1 cellular context compared by ENCODE assay signal in the genomic region with DNA sequence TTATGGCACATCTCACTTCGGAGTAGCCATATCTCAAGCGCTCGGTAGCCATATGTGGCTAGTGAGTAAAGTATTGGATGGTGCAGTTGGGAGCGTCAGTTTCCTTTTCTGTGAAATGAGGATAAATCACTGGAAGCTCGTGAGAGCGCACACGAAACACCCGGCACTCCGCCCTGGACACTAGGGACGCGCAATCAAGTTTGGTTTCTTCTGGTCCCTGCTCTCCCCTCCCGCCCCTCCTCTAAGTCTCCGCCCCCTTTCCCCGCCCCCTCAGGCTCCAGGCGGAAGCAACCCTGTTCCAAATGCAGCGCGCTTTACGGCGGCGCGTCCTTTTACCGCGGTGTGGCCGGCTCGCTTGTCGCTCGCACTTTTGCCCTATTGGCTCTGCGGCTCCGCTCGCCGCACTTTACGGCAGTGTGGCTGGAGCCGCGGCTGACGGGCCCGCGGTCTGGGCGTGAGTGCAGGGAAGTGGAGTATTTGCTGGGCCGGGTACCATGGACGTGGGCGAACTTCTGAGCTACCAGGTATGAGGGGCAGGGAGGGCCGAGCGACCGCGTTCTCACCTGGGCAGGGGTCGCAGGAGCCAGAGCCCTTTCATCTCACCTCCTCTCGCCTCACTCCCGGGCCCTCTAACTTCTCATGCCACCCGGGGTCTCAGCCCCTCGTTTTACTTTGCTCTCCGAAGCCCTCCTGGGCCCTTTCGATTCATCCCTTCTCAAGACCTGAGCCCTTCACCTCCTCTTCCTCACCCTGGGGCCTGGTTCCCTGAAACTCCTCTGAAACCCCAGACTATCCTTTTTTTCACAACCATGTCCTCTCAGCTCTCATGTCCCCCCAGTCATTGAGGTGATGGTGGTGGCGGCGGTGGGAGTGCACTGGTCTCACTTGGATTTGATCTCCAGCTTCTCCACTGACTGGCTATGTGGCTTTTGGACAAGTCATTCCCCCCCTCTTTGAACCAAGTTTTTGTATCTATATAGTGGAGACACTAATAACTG.
TF ChIP-seq lines count a peak whose summit lies in the region.

Gene CTNNBL1, plus strand, starts transcription at position 402 of the 998 bp plus-strand sequence. Its CDS starts 93 bp downstream, at position 495.

TF ChIP-seq in HEK293, 187 proteins besides CTCF, POLR2A, EP300 and RAD21 (continued from another document and continues in another):
- TF ChIP-seq ZNF175 (tag by site-specific recombination; IDR thresholded peaks at IDR 0.05) (no peak), ZBTB1 (tag by site-specific recombination; IDR thresholded peaks at IDR 0.05) (no peak), ZNF768 (tag by site-specific recombination; IDR thresholded peaks at IDR 0.05) (no peak), SP2 (tag by site-specific recombination; IDR thresholded peaks at IDR 0.05) (peak; percentile 85), ZNF521 (tag by site-specific recombination; IDR thresholded peaks at IDR 0.05) (no peak), TCF7L2 (IDR thresholded peaks at IDR 0.05; ENCODE audit: borderline replicate concordance, low read depth, low read length) (no peak), BCL11B (tag by site-specific recombination; IDR thresholded peaks at IDR 0.05; ENCODE audit: low read depth) (no peak), ZNF366 (tag by site-specific recombination; conservative IDR thresholded peaks at IDR 0.05) (no peak), REST (tag by site-specific recombination; IDR thresholded peaks at IDR 0.05) (peak; percentile 64), ZBTB17 (tag by site-specific recombination; IDR thresholded peaks at IDR 0.05) (peak; percentile 54; the same call in 1 of the 2 replicates), ZNF23 (tag by site-specific recombination; IDR thresholded peaks at IDR 0.05; ENCODE audit: borderline replicate concordance) (no peak), ZBTB7A (tag by site-specific recombination; IDR thresholded peaks at IDR 0.05; ENCODE audit: low read depth) (peak; percentile 52; the same call in 1 of the 2 replicates), ZNF623 (tag by site-specific recombination; IDR thresholded peaks at IDR 0.05) (0 out of 2 replicates have a peak, but pooled peaks have one; percentile 17), ZNF791 (tag by site-specific recombination; IDR thresholded peaks at IDR 0.05) (no peak), ZNF391 (tag by site-specific recombination; IDR thresholded peaks at IDR 0.05; ENCODE audit: borderline replicate concordance, low read depth) (no peak), ZSCAN16 (tag by site-specific recombination; IDR thresholded peaks at IDR 0.05) (no peak), ZNF398 (tag by site-specific recombination; IDR thresholded peaks at IDR 0.05) (no peak), ZNF341 (tag by site-specific recombination; IDR thresholded peaks at IDR 0.05; ENCODE audit: low read depth) (peak; percentile 67), ZBTB6 (tag by site-specific recombination; IDR thresholded peaks at IDR 0.05) (no peak), ZNF561 (tag by site-specific recombination; IDR thresholded peaks at IDR 0.05; ENCODE audit: borderline replicate concordance) (no peak), ZNF335 (tag by site-specific recombination; conservative IDR thresholded peaks at IDR 0.05) (peak; percentile 47), ZNF596 (tag by site-specific recombination; IDR thresholded peaks at IDR 0.05) (no peak), ZNF501 (tag by site-specific recombination; IDR thresholded peaks at IDR 0.05) (0 out of 2 replicates have a peak, but pooled peaks have one; percentile 58), KLF16 (tag by site-specific recombination; IDR thresholded peaks at IDR 0.05) (peak; percentile 63), ZNF704 (tag by site-specific recombination; IDR thresholded peaks at IDR 0.05) (no peak), ZNF529 (tag by site-specific recombination; IDR thresholded peaks at IDR 0.05; ENCODE audit: insufficient replicate concordance) (no peak), ZNF202 (tag by site-specific recombination; IDR thresholded peaks at IDR 0.05; ENCODE audit: borderline replicate concordance) (no peak)
- TF ChIP-seq, protein P1, sequence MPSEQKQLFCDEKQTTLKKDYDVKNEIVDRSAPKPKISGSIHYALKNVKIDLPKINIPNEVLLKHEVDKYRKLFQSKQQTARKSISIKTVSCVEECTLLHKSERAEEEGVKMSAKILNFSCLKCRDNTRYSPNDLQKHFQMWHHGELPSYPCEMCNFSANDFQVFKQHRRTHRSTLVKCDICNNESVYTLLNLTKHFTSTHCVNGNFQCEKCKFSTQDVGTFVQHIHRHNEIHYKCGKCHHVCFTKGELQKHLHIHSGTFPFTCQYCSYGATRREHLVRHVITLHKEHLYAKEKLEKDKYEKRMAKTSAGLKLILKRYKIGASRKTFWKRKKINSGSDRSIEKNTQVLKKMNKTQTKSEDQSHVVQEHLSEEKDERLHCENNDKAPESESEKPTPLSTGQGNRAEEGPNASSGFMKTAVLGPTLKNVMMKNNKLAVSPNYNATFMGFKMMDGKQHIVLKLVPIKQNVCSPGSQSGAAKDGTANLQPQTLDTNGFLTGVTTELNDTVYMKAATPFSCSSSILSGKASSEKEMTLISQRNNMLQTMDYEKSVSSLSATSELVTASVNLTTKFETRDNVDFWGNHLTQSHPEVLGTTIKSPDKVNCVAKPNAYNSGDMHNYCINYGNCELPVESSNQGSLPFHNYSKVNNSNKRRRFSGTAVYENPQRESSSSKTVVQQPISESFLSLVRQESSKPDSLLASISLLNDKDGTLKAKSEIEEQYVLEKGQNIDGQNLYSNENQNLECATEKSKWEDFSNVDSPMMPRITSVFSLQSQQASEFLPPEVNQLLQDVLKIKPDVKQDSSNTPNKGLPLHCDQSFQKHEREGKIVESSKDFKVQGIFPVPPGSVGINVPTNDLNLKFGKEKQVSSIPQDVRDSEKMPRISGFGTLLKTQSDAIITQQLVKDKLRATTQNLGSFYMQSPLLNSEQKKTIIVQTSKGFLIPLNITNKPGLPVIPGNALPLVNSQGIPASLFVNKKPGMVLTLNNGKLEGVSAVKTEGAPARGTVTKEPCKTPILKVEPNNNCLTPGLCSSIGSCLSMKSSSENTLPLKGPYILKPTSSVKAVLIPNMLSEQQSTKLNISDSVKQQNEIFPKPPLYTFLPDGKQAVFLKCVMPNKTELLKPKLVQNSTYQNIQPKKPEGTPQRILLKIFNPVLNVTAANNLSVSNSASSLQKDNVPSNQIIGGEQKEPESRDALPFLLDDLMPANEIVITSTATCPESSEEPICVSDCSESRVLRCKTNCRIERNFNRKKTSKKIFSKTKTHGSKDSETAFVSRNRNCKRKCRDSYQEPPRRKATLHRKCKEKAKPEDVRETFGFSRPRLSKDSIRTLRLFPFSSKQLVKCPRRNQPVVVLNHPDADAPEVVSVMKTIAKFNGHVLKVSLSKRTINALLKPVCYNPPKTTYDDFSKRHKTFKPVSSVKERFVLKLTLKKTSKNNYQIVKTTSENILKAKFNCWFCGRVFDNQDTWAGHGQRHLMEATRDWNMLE (tag by site-specific recombination; conservative IDR thresholded peaks at IDR 0.05; ENCODE audit: low read depth) = no peak
- TF ChIP-seq, protein P2, sequence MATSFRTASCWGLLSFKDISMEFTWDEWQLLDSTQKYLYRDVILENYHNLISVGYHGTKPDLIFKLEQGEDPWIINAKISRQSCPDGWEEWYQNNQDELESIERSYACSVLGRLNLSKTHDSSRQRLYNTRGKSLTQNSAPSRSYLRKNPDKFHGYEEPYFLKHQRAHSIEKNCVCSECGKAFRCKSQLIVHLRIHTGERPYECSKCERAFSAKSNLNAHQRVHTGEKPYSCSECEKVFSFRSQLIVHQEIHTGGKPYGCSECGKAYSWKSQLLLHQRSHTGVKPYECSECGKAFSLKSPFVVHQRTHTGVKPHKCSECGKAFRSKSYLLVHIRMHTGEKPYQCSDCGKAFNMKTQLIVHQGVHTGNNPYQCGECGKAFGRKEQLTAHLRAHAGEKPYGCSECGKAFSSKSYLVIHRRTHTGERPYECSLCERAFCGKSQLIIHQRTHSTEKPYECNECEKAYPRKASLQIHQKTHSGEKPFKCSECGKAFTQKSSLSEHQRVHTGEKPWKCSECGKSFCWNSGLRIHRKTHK (tag by site-specific recombination; IDR thresholded peaks at IDR 0.05) = no peak
- TF ChIP-seq, protein P3, sequence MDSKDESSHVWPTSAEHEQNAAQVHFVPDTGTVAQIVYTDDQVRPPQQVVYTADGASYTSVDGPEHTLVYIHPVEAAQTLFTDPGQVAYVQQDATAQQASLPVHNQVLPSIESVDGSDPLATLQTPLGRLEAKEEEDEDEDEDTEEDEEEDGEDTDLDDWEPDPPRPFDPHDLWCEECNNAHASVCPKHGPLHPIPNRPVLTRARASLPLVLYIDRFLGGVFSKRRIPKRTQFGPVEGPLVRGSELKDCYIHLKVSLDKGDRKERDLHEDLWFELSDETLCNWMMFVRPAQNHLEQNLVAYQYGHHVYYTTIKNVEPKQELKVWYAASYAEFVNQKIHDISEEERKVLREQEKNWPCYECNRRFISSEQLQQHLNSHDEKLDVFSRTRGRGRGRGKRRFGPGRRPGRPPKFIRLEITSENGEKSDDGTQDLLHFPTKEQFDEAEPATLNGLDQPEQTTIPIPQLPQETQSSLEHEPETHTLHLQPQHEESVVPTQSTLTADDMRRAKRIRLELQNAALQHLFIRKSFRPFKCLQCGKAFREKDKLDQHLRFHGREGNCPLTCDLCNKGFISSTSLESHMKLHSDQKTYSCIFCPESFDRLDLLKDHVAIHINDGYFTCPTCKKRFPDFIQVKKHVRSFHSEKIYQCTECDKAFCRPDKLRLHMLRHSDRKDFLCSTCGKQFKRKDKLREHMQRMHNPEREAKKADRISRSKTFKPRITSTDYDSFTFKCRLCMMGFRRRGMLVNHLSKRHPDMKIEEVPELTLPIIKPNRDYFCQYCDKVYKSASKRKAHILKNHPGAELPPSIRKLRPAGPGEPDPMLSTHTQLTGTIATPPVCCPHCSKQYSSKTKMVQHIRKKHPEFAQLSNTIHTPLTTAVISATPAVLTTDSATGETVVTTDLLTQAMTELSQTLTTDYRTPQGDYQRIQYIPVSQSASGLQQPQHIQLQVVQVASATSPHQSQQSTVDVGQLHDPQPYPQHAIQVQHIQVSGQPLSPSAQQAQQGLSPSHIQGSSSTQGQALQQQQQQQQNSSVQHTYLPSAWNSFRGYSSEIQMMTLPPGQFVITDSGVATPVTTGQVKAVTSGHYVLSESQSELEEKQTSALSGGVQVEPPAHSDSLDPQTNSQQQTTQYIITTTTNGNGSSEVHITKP (tag by site-specific recombination; IDR thresholded peaks at IDR 0.05) = peak; percentile 83
- TF ChIP-seq, protein P4, sequence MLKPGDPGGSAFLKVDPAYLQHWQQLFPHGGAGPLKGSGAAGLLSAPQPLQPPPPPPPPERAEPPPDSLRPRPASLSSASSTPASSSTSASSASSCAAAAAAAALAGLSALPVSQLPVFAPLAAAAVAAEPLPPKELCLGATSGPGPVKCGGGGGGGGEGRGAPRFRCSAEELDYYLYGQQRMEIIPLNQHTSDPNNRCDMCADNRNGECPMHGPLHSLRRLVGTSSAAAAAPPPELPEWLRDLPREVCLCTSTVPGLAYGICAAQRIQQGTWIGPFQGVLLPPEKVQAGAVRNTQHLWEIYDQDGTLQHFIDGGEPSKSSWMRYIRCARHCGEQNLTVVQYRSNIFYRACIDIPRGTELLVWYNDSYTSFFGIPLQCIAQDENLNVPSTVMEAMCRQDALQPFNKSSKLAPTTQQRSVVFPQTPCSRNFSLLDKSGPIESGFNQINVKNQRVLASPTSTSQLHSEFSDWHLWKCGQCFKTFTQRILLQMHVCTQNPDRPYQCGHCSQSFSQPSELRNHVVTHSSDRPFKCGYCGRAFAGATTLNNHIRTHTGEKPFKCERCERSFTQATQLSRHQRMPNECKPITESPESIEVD (tag by site-specific recombination; IDR thresholded peaks at IDR 0.05) = no peak
